ENCODE assay signal across 13 cellular contexts in genomic region chr3:21705769-21706168, GRCh38. TPM values are rescaled to one million over a fixed set of nuclear protein-coding genes. Genes with fewer than 3 reads are reported as not detected.
DNase-seq lines count a peak whose midpoint lies in the region; ATAC-seq and TF ChIP-seq lines count a peak whose summit lies in the region.
"Had no signal": no experiment of that assay in that cellular context is flagged by ENCODE, and none has a peak within 500 bp of the region (broad histone marks: within the 10 kb centered on the region; RNA-seq: fewer than 3 reads in every experiment).

No MANE protein-coding gene starts in this region.

- no peak overlapping the region for H3K14ac ChIP-seq in H9 (ENCODE audit: insufficient read depth, low read length)

- H2BK15ac ChIP-seq in H9 (ENCODE audit: low read depth, low read length), result no peak overlapping the region

- DNase-seq in H9, result no peak
- peak; percentile 59 for DNase-seq in astrocyte of the cerebellum (ENCODE audit: low read depth)
- peak in 24 of 42 donors; percentile 1 to 61 (median 16) for DNase-seq in head of caudate nucleus
- DNase-seq in skeletal muscle cell (ENCODE audit: low read depth), result peak; percentile 70
- no peak for DNase-seq in NCI-H146 (lab: John Stamatoyannopoulos, UW)
- DNase-seq in progenitor cell of endocrine pancreas (ENCODE audit: low spot score, unreplicated experiment), result no peak
- DNase-seq: activated T-cell treated with anti-CD3 and anti-CD28 coated beads, Interleukin-2, amount 50 U/mL, for 48 hours; effector CD4-positive, alpha-beta T cell; GDM1; NCI-H69; stimulated activated naive CD4-positive, alpha-beta T cell had no signal

- no peak overlapping the region for H2BK12ac ChIP-seq in H9 (ENCODE audit: insufficient read length, low read depth, low read length)

- no peak overlapping the region for H3K18ac ChIP-seq in H9 (ENCODE audit: insufficient read length, low read depth, low read length)

- H2BK120ac ChIP-seq in H9 (ENCODE audit: low read depth, low read length, poor library complexity, severe bottlenecking), result no peak overlapping the region

- H3K27ac ChIP-seq in H9 (ENCODE audit: insufficient read length, low read depth, low read length), result no peak overlapping the region

- H2AFZ ChIP-seq in H9 (ENCODE audit: low read length), result no peak overlapping the region

- H4K8ac ChIP-seq in H9 (replicated peaks; ENCODE audit: insufficient read length, low read depth, low read length), result no peak overlapping the region

- H3K23ac ChIP-seq in H9 (ENCODE audit: insufficient read length, low read depth, low read length), result no peak overlapping the region

- H3K4ac ChIP-seq in H9 (ENCODE audit: low read depth, low read length), result no peak overlapping the region

- in situ Hi-C loops in astrocyte of the cerebellum (cut with HindIII; ENCODE audit: low sequenced_read_pairs), result no loop called here

- ATAC-seq in GM18498 (IDR thresholded peaks at IDR 0.05; ENCODE audit: unreplicated experiment), result no peak
- ATAC-seq in GM21723 (IDR thresholded peaks at IDR 0.05; ENCODE audit: unreplicated experiment), result no peak

- H3T11ph ChIP-seq in H9 (ENCODE audit: low read length), result no peak overlapping the region

- H2AK5ac ChIP-seq in H9 (ENCODE audit: insufficient read length, low read length), result no peak overlapping the region

- TF ChIP-seq CTCF in H9 (conservative IDR thresholded peaks at IDR 0.05) (no peak), astrocyte of the cerebellum (IDR thresholded peaks at IDR 0.05; ENCODE audit: low read depth, low read length, missing control alignments) (no peak), progenitor cell of endocrine pancreas (IDR thresholded peaks at IDR 0.05; ENCODE audit: unreplicated experiment) (no peak)

- no peaks in the 10 kb centered on the region for H3K79me1 ChIP-seq in H9 (ENCODE audit: insufficient read depth, low read depth, low read length, poor library complexity, severe bottlenecking)

- peak overlapping the region; percentile 43 for H4K5ac ChIP-seq in H9 (ENCODE audit: insufficient read length, low read depth, low read length)

- H3K9me3 ChIP-seq in H9 (ENCODE audit: control insufficient read depth, low read depth, low read length), result no peaks in the 10 kb centered on the region

- H3K56ac ChIP-seq in H9 (ENCODE audit: insufficient read length, low read depth, low read length), result no peak overlapping the region

- no peaks in the 10 kb centered on the region for H3K4me1 ChIP-seq in H9 (ENCODE audit: insufficient read depth, low read length)

- no peaks in the 10 kb centered on the region for H3K4me1 Mint-ChIP-seq in H9
- H3K4me1 Mint-ChIP-seq in progenitor cell of endocrine pancreas (ENCODE audit: low read depth), result no peaks in the 10 kb centered on the region

- H3K9me3 Mint-ChIP-seq in H9 (peaks cover 0 to 9% of the 10 kb centered on the region in 2 experiments; a peak in 2 of 5 replicates), progenitor cell of endocrine pancreas (ENCODE audit: low read depth) (no peaks in the 10 kb centered on the region)

- H3K79me2 ChIP-seq in H9 (ENCODE audit: insufficient read depth, low read length), result no peaks in the 10 kb centered on the region

- no peaks in the 10 kb centered on the region for H3K27me3 ChIP-seq in H9 (ENCODE audit: insufficient read depth, low read length)

- no peak overlapping the region for H4K91ac ChIP-seq in H9 (ENCODE audit: insufficient read length, low read depth, low read length)

- H3K4me2 ChIP-seq in H9 (ENCODE audit: insufficient read depth, insufficient read length, low read length), result no peak overlapping the region

- H3K9ac ChIP-seq in H9 (ENCODE audit: extremely low read depth, insufficient read length, low read length), result no peak overlapping the region

- no peak overlapping the region for H2BK20ac ChIP-seq in H9 (ENCODE audit: low read depth, low read length, poor library complexity, severe bottlenecking)

- H3K36me3 Mint-ChIP-seq in H9 (ENCODE audit: insufficient read depth in 1 of 3, low read depth in 3 of 3), result peaks cover 0 to 7% (median 0%) of the 10 kb centered on the region in 3 experiments; a peak in 1 of 7 replicates
- no peaks in the 10 kb centered on the region for H3K36me3 Mint-ChIP-seq in progenitor cell of endocrine pancreas (ENCODE audit: insufficient read depth)

- WGBS in H9 (ENCODE audit: extremely low coverage, insufficient read length, low lambda C conversion rate), result no CpG with 5 or more reads among the region's 3 CpGs

- H3K4me3 ChIP-seq in astrocyte of the cerebellum (ENCODE audit: low read depth, low read length), result no peak overlapping the region
- no peak overlapping the region for H3K4me3 ChIP-seq in skeletal muscle cell (ENCODE audit: low read depth, low read length)

- H3K27ac Mint-ChIP-seq in H9 (peak overlapping the region in 1 of 3 experiments; percentile 47; a peak in 2 of 7 replicates), progenitor cell of endocrine pancreas (no peak overlapping the region)

- no peak overlapping the region for H2BK5ac ChIP-seq in H9 (ENCODE audit: insufficient read length, low read length)

- no peaks in the 10 kb centered on the region for H3K23me2 ChIP-seq in H9 (ENCODE audit: insufficient read length, low read depth, low read length, poor library complexity, severe bottlenecking)

- no peaks in the 10 kb centered on the region for H3K27me3 Mint-ChIP-seq in H9 (ENCODE audit: low read depth)
- H3K27me3 Mint-ChIP-seq in progenitor cell of endocrine pancreas, result no peaks in the 10 kb centered on the region

- no peak overlapping the region for H3K4me3 Mint-ChIP-seq in H9
- H3K4me3 Mint-ChIP-seq in progenitor cell of endocrine pancreas (ENCODE audit: low read depth), result no peak overlapping the region

- no peaks in the 10 kb centered on the region for H4K20me1 ChIP-seq in H9 (ENCODE audit: control insufficient read depth, insufficient read depth, insufficient read length)

- intact Hi-C loops in head of caudate nucleus (cut with DNase I), result no loop called here

RNA-seq across cellular contexts. Expression of gene ZNF385D, which starts 45.2 kb away (rescaled TPM):
- total RNA-seq in H9 (2021) (1.2 and 1.5 TPM in 2 replicates), progenitor cell of endocrine pancreas (0.10 and 0.47 TPM in 2 replicates)

Comparison
In these comparisons a context has a peak if more than half of its experiments do, and no peak if none do; other contexts are left out.
1. DNase-seq: peak in astrocyte of the cerebellum (single experiment), head of caudate nucleus (24 of 42) and skeletal muscle cell (single experiment); none in H9 (single experiment), NCI-H146 (single experiment) and progenitor cell of endocrine pancreas (single experiment).